8 cellular contexts compared by ENCODE assay signal in genomic region chr3:143831208-143831607, GRCh38. TPM values are rescaled to one million over a fixed set of nuclear protein-coding genes. Genes with fewer than 3 reads are reported as not detected.
DNase-seq lines count a peak whose midpoint lies in the region; ATAC-seq and TF ChIP-seq lines count a peak whose summit lies in the region.

No MANE protein-coding gene starts in this region.

- no peaks in the 10 kb centered on the region for H3K9me3 ChIP-seq in left lung

- H3K36me3 ChIP-seq in left lung: no peaks in the 10 kb centered on the region

- no peaks in the 10 kb centered on the region for H3K27me3 ChIP-seq in left lung

- intact Hi-C loops in left lung (cut with DNase I): no loop called here

- DNase-seq in GM04503 (ENCODE audit: low read depth) (peak; percentile 45), RPMI7951 (ENCODE audit: low read depth) (peak; percentile 28), left lung (no peak), mesenteric fat pad (ENCODE audit: low spot score) (no peak), NCI-H2107 treated with DMSO at 0.1 percent for 48 hours (lab: John Stamatoyannopoulos, UW; ENCODE audit: unreplicated experiment) (no peak)
- no peak for DNase-seq in activated CD4-positive, CD25-positive, alpha-beta regulatory T cell treated with anti-CD3 and anti-CD28 coated beads, Interleukin-2, amount 50 U/mL, for 72 hours
- DNase-seq in effector CD8-positive, alpha-beta T cell (lab: John Stamatoyannopoulos, UW): no peak

- ATAC-seq in GM21825 (IDR thresholded peaks at IDR 0.05; ENCODE audit: unreplicated experiment) (peak; percentile 45), left lung (peak; percentile 26)

- H3K4me3 ChIP-seq in left lung: no peak overlapping the region

- TF ChIP-seq CTCF in left lung (IDR thresholded peaks at IDR 0.05): no peak

- peaks cover 4 to 36% of the 10 kb centered on the region in 2 donors for H3K4me1 ChIP-seq in left lung

- H3K27ac ChIP-seq in left lung: peak overlapping the region; percentile 45

RNA-seq across cellular contexts. Expression of gene SLC9A9, which starts 17.1 kb away (rescaled TPM):
- 0.84 and 3.6 TPM in 2 replicates for total RNA-seq in RPMI7951 (2014; rRNA removed; shearing (Covaris generic))
- total RNA-seq in left lung (10 to 100 TPM; 15.7 to 17.9 TPM), mesenteric fat pad (21.0 TPM)

Comparison
In these comparisons a context has a peak if more than half of its experiments do, and no peak if none do; other contexts are left out.
1. DNase-seq: peak in GM04503 (single experiment) and RPMI7951 (single experiment); none in left lung (0 of 2), mesenteric fat pad (single experiment), NCI-H2107 treated with DMSO at 0.1 percent for 48 hours (single experiment), activated CD4-positive, CD25-positive, alpha-beta regulatory T cell treated with anti-CD3 and anti-CD28 coated beads, Interleukin-2, amount 50 U/mL, for 72 hours (single experiment) and effector CD8-positive, alpha-beta T cell (single experiment).